ENCODE assay signal across 1 cellular context in the genomic region with DNA sequence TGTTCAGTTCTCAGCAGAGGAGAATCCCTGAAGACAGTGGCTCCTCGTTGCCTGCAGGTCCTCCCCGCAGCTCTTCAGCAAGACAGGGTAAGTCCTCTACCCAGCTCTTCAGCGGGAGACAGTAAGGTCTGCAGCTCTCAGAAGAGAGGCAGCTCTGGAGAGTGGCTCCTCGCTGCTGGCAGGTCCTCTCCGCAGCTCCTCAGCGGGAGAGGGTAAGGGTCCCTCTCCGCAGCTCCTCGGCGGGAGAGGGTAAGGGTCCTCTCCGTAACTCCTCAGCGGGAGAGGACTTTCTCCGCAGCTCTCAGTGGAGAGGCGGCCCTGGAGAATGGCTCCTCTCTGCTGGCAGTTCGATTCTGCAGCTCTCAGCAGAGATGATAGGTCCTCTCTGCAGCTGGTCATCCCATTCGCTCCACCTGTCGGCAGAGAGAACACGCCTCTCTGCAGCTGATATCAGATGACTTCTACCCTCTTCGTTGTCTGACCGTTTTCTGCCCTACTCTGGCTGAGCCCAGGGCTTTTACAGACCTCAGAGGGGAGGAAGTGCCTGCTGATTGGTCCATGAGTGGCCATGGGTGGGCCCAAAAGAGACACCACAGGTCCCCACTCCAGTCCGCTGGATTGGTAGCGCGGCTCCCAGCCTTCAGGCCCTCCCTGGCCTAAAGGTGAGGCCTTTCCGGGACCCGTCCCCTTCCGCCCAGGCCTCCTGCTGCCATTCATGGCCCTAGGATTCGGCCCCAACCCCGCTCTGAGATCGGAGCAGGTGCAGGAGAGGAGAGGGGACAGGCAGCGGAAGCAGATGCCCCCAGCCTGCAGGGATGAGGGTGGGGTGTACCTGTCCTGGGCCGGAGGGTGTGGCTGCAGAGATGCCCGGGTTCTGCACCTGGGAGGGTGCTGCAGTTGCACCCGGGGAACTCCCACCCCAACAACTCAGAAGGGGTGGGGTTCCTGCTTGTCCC.
A peak's percentile ranks its signal among the peaks of the same experiment; 100 is the strongest.
TF ChIP-seq lines count a peak whose summit lies in the region.

No MANE protein-coding gene starts in this region.

TF ChIP-seq in WTC11, 78 proteins besides CTCF, POLR2A, EP300 and RAD21 (continued from another document):
- TF ChIP-seq SMAD3 (CRISPR knock-in tag; IDR thresholded peaks at IDR 0.05; ENCODE audit: borderline replicate concordance) (no peak), JAZF1 (CRISPR knock-in tag; IDR thresholded peaks at IDR 0.05) (no peak), NFYB (CRISPR knock-in tag; conservative IDR thresholded peaks at IDR 0.05; ENCODE audit: low read depth) (peak; percentile 53), NR1H2 (CRISPR knock-in tag; IDR thresholded peaks at IDR 0.05) (no peak), OVOL2 (CRISPR knock-in tag; IDR thresholded peaks at IDR 0.05; ENCODE audit: borderline replicate concordance) (no peak), ZNF396 (CRISPR knock-in tag; IDR thresholded peaks at IDR 0.05; ENCODE audit: borderline replicate concordance) (no peak), FOXJ3 (CRISPR knock-in tag; IDR thresholded peaks at IDR 0.05; ENCODE audit: borderline replicate concordance) (no peak), ZNF671 (CRISPR knock-in tag; IDR thresholded peaks at IDR 0.05) (no peak), TEAD1 (CRISPR knock-in tag; IDR thresholded peaks at IDR 0.05) (no peak), ATF1 (CRISPR knock-in tag; IDR thresholded peaks at IDR 0.05) (no peak), CREB1 (CRISPR knock-in tag; IDR thresholded peaks at IDR 0.05) (no peak), NFE2L1 (CRISPR knock-in tag; IDR thresholded peaks at IDR 0.05) (no peak), ZNF219 (CRISPR knock-in tag; IDR thresholded peaks at IDR 0.05; ENCODE audit: borderline replicate concordance) (no peak), ZNF423 (CRISPR knock-in tag; IDR thresholded peaks at IDR 0.05) (peak; percentile 39; the same call in 1 of the 2 replicates), TEAD4 (CRISPR knock-in tag; IDR thresholded peaks at IDR 0.05) (no peak), ZNF317 (CRISPR knock-in tag; IDR thresholded peaks at IDR 0.05; ENCODE audit: borderline replicate concordance, low read depth) (no peak)
- TF ChIP-seq, protein P1, sequence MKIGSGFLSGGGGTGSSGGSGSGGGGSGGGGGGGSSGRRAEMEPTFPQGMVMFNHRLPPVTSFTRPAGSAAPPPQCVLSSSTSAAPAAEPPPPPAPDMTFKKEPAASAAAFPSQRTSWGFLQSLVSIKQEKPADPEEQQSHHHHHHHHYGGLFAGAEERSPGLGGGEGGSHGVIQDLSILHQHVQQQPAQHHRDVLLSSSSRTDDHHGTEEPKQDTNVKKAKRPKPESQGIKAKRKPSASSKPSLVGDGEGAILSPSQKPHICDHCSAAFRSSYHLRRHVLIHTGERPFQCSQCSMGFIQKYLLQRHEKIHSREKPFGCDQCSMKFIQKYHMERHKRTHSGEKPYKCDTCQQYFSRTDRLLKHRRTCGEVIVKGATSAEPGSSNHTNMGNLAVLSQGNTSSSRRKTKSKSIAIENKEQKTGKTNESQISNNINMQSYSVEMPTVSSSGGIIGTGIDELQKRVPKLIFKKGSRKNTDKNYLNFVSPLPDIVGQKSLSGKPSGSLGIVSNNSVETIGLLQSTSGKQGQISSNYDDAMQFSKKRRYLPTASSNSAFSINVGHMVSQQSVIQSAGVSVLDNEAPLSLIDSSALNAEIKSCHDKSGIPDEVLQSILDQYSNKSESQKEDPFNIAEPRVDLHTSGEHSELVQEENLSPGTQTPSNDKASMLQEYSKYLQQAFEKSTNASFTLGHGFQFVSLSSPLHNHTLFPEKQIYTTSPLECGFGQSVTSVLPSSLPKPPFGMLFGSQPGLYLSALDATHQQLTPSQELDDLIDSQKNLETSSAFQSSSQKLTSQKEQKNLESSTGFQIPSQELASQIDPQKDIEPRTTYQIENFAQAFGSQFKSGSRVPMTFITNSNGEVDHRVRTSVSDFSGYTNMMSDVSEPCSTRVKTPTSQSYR (CRISPR knock-in tag; IDR thresholded peaks at IDR 0.05): no peak
- TF ChIP-seq, protein P2, sequence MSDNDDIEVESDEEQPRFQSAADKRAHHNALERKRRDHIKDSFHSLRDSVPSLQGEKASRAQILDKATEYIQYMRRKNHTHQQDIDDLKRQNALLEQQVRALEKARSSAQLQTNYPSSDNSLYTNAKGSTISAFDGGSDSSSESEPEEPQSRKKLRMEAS (CRISPR knock-in tag; IDR thresholded peaks at IDR 0.05): peak; percentile 44; the same call in 1 of the 2 replicates
- TF ChIP-seq, protein P3, sequence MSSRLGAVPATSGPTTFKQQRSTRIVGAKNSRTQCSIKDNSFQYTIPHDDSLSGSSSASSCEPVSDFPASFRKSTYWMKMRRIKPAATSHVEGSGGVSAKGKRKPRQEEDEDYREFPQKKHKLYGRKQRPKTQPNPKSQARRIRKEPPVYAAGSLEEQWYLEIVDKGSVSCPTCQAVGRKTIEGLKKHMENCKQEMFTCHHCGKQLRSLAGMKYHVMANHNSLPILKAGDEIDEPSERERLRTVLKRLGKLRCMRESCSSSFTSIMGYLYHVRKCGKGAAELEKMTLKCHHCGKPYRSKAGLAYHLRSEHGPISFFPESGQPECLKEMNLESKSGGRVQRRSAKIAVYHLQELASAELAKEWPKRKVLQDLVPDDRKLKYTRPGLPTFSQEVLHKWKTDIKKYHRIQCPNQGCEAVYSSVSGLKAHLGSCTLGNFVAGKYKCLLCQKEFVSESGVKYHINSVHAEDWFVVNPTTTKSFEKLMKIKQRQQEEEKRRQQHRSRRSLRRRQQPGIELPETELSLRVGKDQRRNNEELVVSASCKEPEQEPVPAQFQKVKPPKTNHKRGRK (CRISPR knock-in tag; IDR thresholded peaks at IDR 0.05; ENCODE audit: borderline replicate concordance): no peak
- TF ChIP-seq, protein P4, sequence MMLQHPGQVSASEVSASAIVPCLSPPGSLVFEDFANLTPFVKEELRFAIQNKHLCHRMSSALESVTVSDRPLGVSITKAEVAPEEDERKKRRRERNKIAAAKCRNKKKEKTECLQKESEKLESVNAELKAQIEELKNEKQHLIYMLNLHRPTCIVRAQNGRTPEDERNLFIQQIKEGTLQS (CRISPR knock-in tag; conservative IDR thresholded peaks at IDR 0.05): no peak
- TF ChIP-seq, protein P5, sequence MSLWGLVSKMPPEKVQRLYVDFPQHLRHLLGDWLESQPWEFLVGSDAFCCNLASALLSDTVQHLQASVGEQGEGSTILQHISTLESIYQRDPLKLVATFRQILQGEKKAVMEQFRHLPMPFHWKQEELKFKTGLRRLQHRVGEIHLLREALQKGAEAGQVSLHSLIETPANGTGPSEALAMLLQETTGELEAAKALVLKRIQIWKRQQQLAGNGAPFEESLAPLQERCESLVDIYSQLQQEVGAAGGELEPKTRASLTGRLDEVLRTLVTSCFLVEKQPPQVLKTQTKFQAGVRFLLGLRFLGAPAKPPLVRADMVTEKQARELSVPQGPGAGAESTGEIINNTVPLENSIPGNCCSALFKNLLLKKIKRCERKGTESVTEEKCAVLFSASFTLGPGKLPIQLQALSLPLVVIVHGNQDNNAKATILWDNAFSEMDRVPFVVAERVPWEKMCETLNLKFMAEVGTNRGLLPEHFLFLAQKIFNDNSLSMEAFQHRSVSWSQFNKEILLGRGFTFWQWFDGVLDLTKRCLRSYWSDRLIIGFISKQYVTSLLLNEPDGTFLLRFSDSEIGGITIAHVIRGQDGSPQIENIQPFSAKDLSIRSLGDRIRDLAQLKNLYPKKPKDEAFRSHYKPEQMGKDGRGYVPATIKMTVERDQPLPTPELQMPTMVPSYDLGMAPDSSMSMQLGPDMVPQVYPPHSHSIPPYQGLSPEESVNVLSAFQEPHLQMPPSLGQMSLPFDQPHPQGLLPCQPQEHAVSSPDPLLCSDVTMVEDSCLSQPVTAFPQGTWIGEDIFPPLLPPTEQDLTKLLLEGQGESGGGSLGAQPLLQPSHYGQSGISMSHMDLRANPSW (CRISPR knock-in tag; conservative IDR thresholded peaks at IDR 0.05; ENCODE audit: low read depth): no peak
- TF ChIP-seq, protein P6, sequence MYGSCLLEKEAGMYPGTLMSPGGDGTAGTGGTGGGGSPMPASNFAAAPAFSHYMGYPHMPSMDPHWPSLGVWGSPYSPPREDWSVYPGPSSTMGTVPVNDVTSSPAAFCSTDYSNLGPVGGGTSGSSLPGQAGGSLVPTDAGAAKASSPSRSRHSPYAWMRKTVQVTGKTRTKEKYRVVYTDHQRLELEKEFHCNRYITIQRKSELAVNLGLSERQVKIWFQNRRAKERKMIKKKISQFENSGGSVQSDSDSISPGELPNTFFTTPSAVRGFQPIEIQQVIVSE (CRISPR knock-in tag; IDR thresholded peaks at IDR 0.05; ENCODE audit: borderline replicate concordance): no peak
- TF ChIP-seq, protein P7, sequence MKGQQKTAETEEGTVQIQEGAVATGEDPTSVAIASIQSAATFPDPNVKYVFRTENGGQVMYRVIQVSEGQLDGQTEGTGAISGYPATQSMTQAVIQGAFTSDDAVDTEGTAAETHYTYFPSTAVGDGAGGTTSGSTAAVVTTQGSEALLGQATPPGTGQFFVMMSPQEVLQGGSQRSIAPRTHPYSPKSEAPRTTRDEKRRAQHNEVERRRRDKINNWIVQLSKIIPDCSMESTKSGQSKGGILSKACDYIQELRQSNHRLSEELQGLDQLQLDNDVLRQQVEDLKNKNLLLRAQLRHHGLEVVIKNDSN (CRISPR knock-in tag; IDR thresholded peaks at IDR 0.05): no peak
- TF ChIP-seq, protein P8, sequence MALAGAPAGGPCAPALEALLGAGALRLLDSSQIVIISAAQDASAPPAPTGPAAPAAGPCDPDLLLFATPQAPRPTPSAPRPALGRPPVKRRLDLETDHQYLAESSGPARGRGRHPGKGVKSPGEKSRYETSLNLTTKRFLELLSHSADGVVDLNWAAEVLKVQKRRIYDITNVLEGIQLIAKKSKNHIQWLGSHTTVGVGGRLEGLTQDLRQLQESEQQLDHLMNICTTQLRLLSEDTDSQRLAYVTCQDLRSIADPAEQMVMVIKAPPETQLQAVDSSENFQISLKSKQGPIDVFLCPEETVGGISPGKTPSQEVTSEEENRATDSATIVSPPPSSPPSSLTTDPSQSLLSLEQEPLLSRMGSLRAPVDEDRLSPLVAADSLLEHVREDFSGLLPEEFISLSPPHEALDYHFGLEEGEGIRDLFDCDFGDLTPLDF (CRISPR knock-in tag; IDR thresholded peaks at IDR 0.05): no peak
- TF ChIP-seq, protein P9, sequence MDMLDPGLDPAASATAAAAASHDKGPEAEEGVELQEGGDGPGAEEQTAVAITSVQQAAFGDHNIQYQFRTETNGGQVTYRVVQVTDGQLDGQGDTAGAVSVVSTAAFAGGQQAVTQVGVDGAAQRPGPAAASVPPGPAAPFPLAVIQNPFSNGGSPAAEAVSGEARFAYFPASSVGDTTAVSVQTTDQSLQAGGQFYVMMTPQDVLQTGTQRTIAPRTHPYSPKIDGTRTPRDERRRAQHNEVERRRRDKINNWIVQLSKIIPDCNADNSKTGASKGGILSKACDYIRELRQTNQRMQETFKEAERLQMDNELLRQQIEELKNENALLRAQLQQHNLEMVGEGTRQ (CRISPR knock-in tag; IDR thresholded peaks at IDR 0.05): peak; percentile 43; the same call in 1 of the 2 replicates
TF ChIP-seq in WTC11: peak in this region for 9.
